Comparison of ENCODE assay signal across 1 cellular context in genomic region chr12:100372846-100373245, GRCh38.
TF ChIP-seq lines count a peak whose summit lies in the region.

No MANE protein-coding gene starts in this region.

TF ChIP-seq in HepG2, 621 proteins besides CTCF, POLR2A, EP300 and RAD21 (continued from another document):
- TF ChIP-seq, protein P1, sequence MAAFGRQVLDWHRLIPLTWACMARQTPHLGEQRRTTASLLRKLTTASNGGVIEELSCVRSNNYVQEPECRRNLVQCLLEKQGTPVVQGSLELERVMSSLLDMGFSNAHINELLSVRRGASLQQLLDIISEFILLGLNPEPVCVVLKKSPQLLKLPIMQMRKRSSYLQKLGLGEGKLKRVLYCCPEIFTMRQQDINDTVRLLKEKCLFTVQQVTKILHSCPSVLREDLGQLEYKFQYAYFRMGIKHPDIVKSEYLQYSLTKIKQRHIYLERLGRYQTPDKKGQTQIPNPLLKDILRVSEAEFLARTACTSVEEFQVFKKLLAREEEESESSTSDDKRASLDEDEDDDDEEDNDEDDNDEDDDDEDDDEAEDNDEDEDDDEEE (CRISPR knock-in tag; IDR thresholded peaks at IDR 0.05), result no peak
- TF ChIP-seq ZZZ3 (CRISPR knock-in tag; IDR thresholded peaks at IDR 0.05; ENCODE audit: borderline replicate concordance) (no peak), PRDM10 (CRISPR knock-in tag; IDR thresholded peaks at IDR 0.05; ENCODE audit: low read depth) (no peak), ZNF788 (CRISPR knock-in tag; IDR thresholded peaks at IDR 0.05; ENCODE audit: borderline replicate concordance) (no peak), TSC22D2 (CRISPR knock-in tag; IDR thresholded peaks at IDR 0.05; ENCODE audit: borderline replicate concordance) (no peak), ISL2 (CRISPR knock-in tag; IDR thresholded peaks at IDR 0.05) (no peak)
- TF ChIP-seq, protein P2, sequence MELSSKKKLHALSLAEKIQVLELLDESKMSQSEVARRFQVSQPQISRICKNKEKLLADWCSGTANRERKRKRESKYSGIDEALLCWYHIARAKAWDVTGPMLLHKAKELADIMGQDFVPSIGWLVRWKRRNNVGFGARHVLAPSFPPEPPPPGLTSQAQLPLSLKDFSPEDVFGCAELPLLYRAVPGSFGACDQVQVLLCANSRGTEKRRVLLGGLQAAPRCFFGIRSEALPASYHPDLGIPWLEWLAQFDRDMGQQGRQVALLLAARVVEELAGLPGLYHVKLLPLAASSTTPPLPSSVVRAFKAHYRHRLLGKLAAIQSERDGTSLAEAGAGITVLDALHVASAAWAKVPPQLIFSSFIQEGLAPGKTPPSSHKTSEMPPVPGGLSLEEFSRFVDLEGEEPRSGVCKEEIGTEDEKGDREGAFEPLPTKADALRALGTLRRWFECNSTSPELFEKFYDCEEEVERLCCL (CRISPR knock-in tag; IDR thresholded peaks at IDR 0.05; ENCODE audit: borderline replicate concordance), result no peak
TF ChIP-seq in HepG2: peak in this region for 0.
